Comparison of ENCODE assay signal across 22 cellular contexts in the genomic region with DNA sequence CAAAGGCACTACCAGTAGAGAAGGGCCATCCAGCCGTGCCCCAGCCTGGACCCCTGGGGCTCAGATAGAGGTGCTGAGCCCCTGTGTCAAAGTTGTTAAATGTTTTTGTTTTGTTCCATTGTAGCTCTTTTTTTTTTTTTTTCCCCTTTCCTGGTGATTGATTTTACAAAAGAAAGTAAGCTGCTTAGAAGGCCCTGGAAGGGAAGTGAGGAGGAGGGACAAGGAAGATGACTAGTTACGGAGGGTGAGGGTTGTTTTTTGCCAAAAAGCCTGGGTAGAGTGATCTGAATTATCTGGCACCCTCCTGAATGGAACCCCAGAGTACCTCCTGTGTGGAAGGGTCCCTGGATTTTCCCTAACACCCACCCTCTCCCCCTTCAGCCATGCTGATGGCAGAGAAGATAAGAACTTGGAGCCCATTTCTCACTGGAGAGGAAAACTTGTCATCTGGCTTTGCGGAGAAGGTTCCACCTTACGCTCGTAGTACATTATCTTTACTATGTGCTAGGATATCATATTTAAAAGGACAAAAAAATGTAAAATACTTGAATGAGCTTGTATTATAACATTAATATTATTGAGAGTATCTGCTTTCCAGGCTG. TPM values are rescaled to one million over a fixed set of nuclear protein-coding genes. Genes with fewer than 3 reads are reported as not detected.
A peak's percentile ranks its signal among the peaks of the same experiment; 100 is the strongest.
DNase-seq lines count a peak whose midpoint lies in the region; ATAC-seq and TF ChIP-seq lines count a peak whose summit lies in the region.
"Had no signal": no experiment of that assay in that cellular context is flagged by ENCODE, and none has a peak within 500 bp of the region (broad histone marks: within the 10 kb centered on the region; RNA-seq: fewer than 3 reads in every experiment).

No MANE protein-coding gene starts in this region.

- H3K4me3 Mint-ChIP-seq in activated T-helper 17 cell treated with anti-CD3 and anti-CD28 coated beads, Interleukin-2, amount 50 U/mL, for 72 hours: no peak overlapping the region
- H3K4me3 Mint-ChIP-seq: GM23338, IgD-negative memory B cell had no signal

- H3K9me3 Mint-ChIP-seq in activated T-helper 17 cell treated with anti-CD3 and anti-CD28 coated beads, Interleukin-2, amount 50 U/mL, for 72 hours: no peaks in the 10 kb centered on the region
- H3K9me3 Mint-ChIP-seq: activated naive CD4-positive, alpha-beta T cell treated with anti-CD3 and anti-CD28 coated beads, Interleukin-2, amount 50 U/mL, for 72 hours; GM23338; IgD-negative memory B cell had no signal

- H3K4me1 ChIP-seq in left ventricle myocardium inferior: peaks cover 43% of the 10 kb centered on the region
- H3K4me1 ChIP-seq in thymus (ENCODE audit: control insufficient read depth, insufficient read depth, low read length): peaks cover 6% of the 10 kb centered on the region
- H3K4me1 ChIP-seq: pancreas had no signal

- H3K27me3 Mint-ChIP-seq in activated T-helper 17 cell treated with anti-CD3 and anti-CD28 coated beads, Interleukin-2, amount 50 U/mL, for 72 hours: no peaks in the 10 kb centered on the region
- H3K27me3 Mint-ChIP-seq: IgD-negative memory B cell had no signal

- H3K27ac ChIP-seq in left ventricle myocardium inferior (replicated peaks): peak overlapping the region; percentile 53
- peak overlapping the region; percentile 48 for H3K27ac ChIP-seq in thymus (ENCODE audit: low read depth)
- H3K27ac ChIP-seq: hepatocyte, pancreas had no signal

- H3K9me3 ChIP-seq in left ventricle myocardium inferior (replicated peaks) (no peaks in the 10 kb centered on the region), thymus (ENCODE audit: control insufficient read depth) (no peaks in the 10 kb centered on the region)
- H3K9me3 ChIP-seq: pancreas had no signal

- H3K36me3 ChIP-seq in left ventricle myocardium inferior (peaks cover 86% of the 10 kb centered on the region), thymus (ENCODE audit: control insufficient read depth, insufficient read depth) (peaks cover 48% of the 10 kb centered on the region)

- peaks cover 88% of the 10 kb centered on the region for H3K36me3 Mint-ChIP-seq in activated T-helper 17 cell treated with anti-CD3 and anti-CD28 coated beads, Interleukin-2, amount 50 U/mL, for 72 hours (ENCODE audit: low read depth)

- intact Hi-C loops in left ventricle myocardium inferior (cut with micrococcal nuclease): no loop called here
- intact Hi-C loops in Right ventricle myocardium superior (cut with DNase I): no loop called here

- ATAC-seq in Right ventricle myocardium superior (ENCODE audit: poor library complexity) (no peak), HG02884 (IDR thresholded peaks at IDR 0.05; ENCODE audit: unreplicated experiment) (no peak), GM21381 (IDR thresholded peaks at IDR 0.05; ENCODE audit: unreplicated experiment) (no peak)
- no peak for ATAC-seq in activated T-helper 17 cell treated with anti-CD3 and anti-CD28 coated beads, Interleukin-2, amount 50 U/mL, for 72 hours (replicated peaks)
- ATAC-seq: activated naive CD4-positive, alpha-beta T cell treated with anti-CD3 and anti-CD28 coated beads, Interleukin-2, amount 50 U/mL, for 72 hours; GM23338; pancreas had no signal

- H3K27me3 ChIP-seq in left ventricle myocardium inferior (ENCODE audit: low read depth) (no peaks in the 10 kb centered on the region), thymus (ENCODE audit: control insufficient read depth, insufficient read depth) (no peaks in the 10 kb centered on the region)
- H3K27me3 ChIP-seq: hepatocyte, pancreas had no signal

- no peak for DNase-seq in left ventricle myocardium inferior
- no peak for DNase-seq in Right ventricle myocardium superior
- DNase-seq in mesenteric fat pad (ENCODE audit: low spot score): peak; percentile 16
- no peak for DNase-seq in NCI-H2171 treated with DMSO at 0.1 percent for 48 hours (lab: John Stamatoyannopoulos, UW)
- DNase-seq: DND-41; MM.1S; NCI-H1694; NCI-H774; OCI-M1; pancreas; SHP77 treated with DMSO at 0.1 percent for 48 hours; stimulated activated naive CD4-positive, alpha-beta T cell treated with Interleukin-2 at 50 U/mL for 16 hours; trophoblast cell had no signal

- H3K4me1 Mint-ChIP-seq in activated T-helper 17 cell treated with anti-CD3 and anti-CD28 coated beads, Interleukin-2, amount 50 U/mL, for 72 hours: peaks cover 14% of the 10 kb centered on the region

- no peak for TF ChIP-seq CTCF in left ventricle myocardium inferior (IDR thresholded peaks at IDR 0.05; ENCODE audit: borderline replicate concordance)

- 96% methylated on average over 5 of the region's 5 CpGs for WGBS in thymus

- peak overlapping the region; percentile 62 for H3K27ac Mint-ChIP-seq in activated T-helper 17 cell treated with anti-CD3 and anti-CD28 coated beads, Interleukin-2, amount 50 U/mL, for 72 hours
- H3K27ac Mint-ChIP-seq: GM23338, IgD-negative memory B cell had no signal

- H3K4me3 ChIP-seq in left ventricle myocardium inferior (no peak overlapping the region), thymus (ENCODE audit: low read length) (no peak overlapping the region)
- H3K4me3 ChIP-seq: GM23338, hepatocyte, pancreas had no signal

RNA-seq across cellular contexts. Expression of a gene that starts 33.4 kb away (rescaled TPM):
- total RNA-seq in left ventricle myocardium inferior (23.5 TPM), Right ventricle myocardium superior (24.1 TPM), mesenteric fat pad (13.2 TPM)
- total RNA-seq in activated T-helper 17 cell treated with anti-CD3 and anti-CD28 coated beads, Interleukin-2, amount 50 U/mL, for 72 hours: not detected
- 17.6 TPM for polyA plus RNA-seq in thymus
- total RNA-seq: T-helper 1 cell treated with Interleukin-12 subunit alpha and Interleukin-12 subunit beta and Interleukin-4 antibody, amounts not matched to agents 30 ng/mL and 1 ng/mL, for 36 hours had no signal

RNA-seq across cellular contexts. Expression of a gene that starts 41.4 kb away (rescaled TPM):
- total RNA-seq in left ventricle myocardium inferior (23.3 TPM), Right ventricle myocardium superior (26.8 TPM), mesenteric fat pad (45.0 TPM)
- 100 to 1,000 TPM in 1 of 2 donors, 10 to 100 TPM in 1; 87.4 to 173 TPM for total RNA-seq in activated T-helper 17 cell treated with anti-CD3 and anti-CD28 coated beads, Interleukin-2, amount 50 U/mL, for 72 hours
- polyA plus RNA-seq in thymus: 98.2 TPM

Comparison
In these comparisons a context has a peak if more than half of its experiments do, and no peak if none do; other contexts are left out.
1. RNA of a gene that starts 33.4 kb away (total RNA-seq): 24.1 TPM in Right ventricle myocardium superior (single experiment), 23.5 TPM in left ventricle myocardium inferior (single experiment) and 13.2 TPM in mesenteric fat pad (single experiment); not detected in activated T-helper 17 cell treated with anti-CD3 and anti-CD28 coated beads, Interleukin-2, amount 50 U/mL, for 72 hours; every median in the first group is over 10 times any median in the second.